ENCODE assay signal across 25 cellular contexts in genomic region chr2:7020059-7020458, GRCh38.
"Had no signal": no experiment of that assay in that cellular context is flagged by ENCODE, and none has a peak within 500 bp of the region (broad histone marks: within the 10 kb centered on the region; RNA-seq: fewer than 3 reads in every experiment).

No MANE protein-coding gene starts in this region.

- H3K27me3 Mint-ChIP-seq: activated CD4-positive, alpha-beta memory T cell treated with anti-CD3 and anti-CD28 coated beads, Interleukin-2, amount 10 ng/mL, durations not matched to agents 7 days and 5 days; activated naive CD4-positive, alpha-beta T cell treated with anti-CD3 and anti-CD28 coated beads, Interleukin-2, amount 50 U/mL, for 24 hours; memory B cell; naive B cell had no signal

- H3K9me3 ChIP-seq: left lung, mucosa of descending colon, ovary, SK-N-SH, tibial nerve had no signal

- H3K27me3 ChIP-seq: cardiac muscle cell, left lung, ovary, tibial nerve had no signal

- H3K4me3 ChIP-seq: cardiac muscle cell, left lung, mucosa of descending colon, ovary, tibial nerve had no signal

- H3K4me1 Mint-ChIP-seq: activated CD4-positive, alpha-beta memory T cell treated with anti-CD3 and anti-CD28 coated beads, Interleukin-2, amount 10 ng/mL, durations not matched to agents 7 days and 5 days; activated naive CD4-positive, alpha-beta T cell treated with anti-CD3 and anti-CD28 coated beads, Interleukin-2, amount 50 U/mL, for 24 hours; memory B cell; naive B cell had no signal

- H3K9ac ChIP-seq: SK-N-SH had no signal

- H3K4me2 ChIP-seq: SK-N-SH had no signal

- H3K36me3 Mint-ChIP-seq: naive B cell had no signal

- H3K4me3 Mint-ChIP-seq: activated CD4-positive, alpha-beta memory T cell treated with anti-CD3 and anti-CD28 coated beads, Interleukin-2, amount 10 ng/mL, durations not matched to agents 7 days and 5 days; activated naive CD4-positive, alpha-beta T cell treated with anti-CD3 and anti-CD28 coated beads, Interleukin-2, amount 50 U/mL, for 24 hours; memory B cell; naive B cell had no signal

- ATAC-seq: left lung, mucosa of descending colon had no signal

- H3K9me3 Mint-ChIP-seq: activated CD4-positive, alpha-beta memory T cell treated with anti-CD3 and anti-CD28 coated beads, Interleukin-2, amount 10 ng/mL, durations not matched to agents 7 days and 5 days; activated naive CD4-positive, alpha-beta T cell treated with anti-CD3 and anti-CD28 coated beads, Interleukin-2, amount 50 U/mL, for 24 hours; memory B cell; naive B cell had no signal

- H3K27ac Mint-ChIP-seq: activated CD4-positive, alpha-beta memory T cell treated with anti-CD3 and anti-CD28 coated beads, Interleukin-2, amount 10 ng/mL, durations not matched to agents 7 days and 5 days; memory B cell; naive B cell had no signal

- FAIRE-seq: keratinocyte, urothelium cell line had no signal

- H3K27ac ChIP-seq: cardiac muscle cell, epithelial cell of prostate, left lung, ovary had no signal

- DNase-seq: activated CD4-positive, alpha-beta memory T cell treated with anti-CD3 and anti-CD28 coated beads, Interleukin-2, amount 10 ng/mL, durations not matched to agents 7 days and 5 days; activated CD4-positive, alpha-beta T cell treated with anti-CD3 and anti-CD28 coated beads for 48 hours; activated CD4-positive, CD25-positive, alpha-beta regulatory T cell; activated effector memory CD4-positive, alpha-beta T cell treated with anti-CD3 and anti-CD28 coated beads, Interleukin-2, amount 50 U/mL, for 16 hours; activated T-cell treated with anti-CD3 and anti-CD28 coated beads, Interleukin-2, amount 50 U/mL, for 48 hours; dermis blood vessel endothelial cell; foreskin fibroblast; glutamatergic neuron; hypothalamus; left lung; mucosa of descending colon; naive B cell; SK-N-SH; stimulated activated CD4-positive, alpha-beta T cell treated with anti-CD3 and anti-CD28 coated beads, Interleukin-12 subunit alpha, Interleukin-12 subunit beta, amount 100 ng/mL, for 4 hours; stimulated activated CD4-positive, alpha-beta T cell treated with anti-CD3 and anti-CD28 coated beads, Interleukin-1b, Interleukin-23, amount 100 ng/mL, for 48 hours; stimulated activated CD8-positive, alpha-beta memory T cell treated with anti-CD3 and anti-CD28 coated beads, Interleukin-4, amount 100 ng/mL, for 48 hours; stimulated activated naive CD4-positive, alpha-beta T cell had no signal

- H3K36me3 ChIP-seq: cardiac muscle cell, ovary had no signal
